ENCODE assay signal across 1 cellular context in genomic region chr11:2759228-2760195, GRCh38.
TF ChIP-seq lines count a peak whose summit lies in the region.

No MANE protein-coding gene starts in this region.

TF ChIP-seq in GM23338, 12 proteins besides CTCF, POLR2A, EP300 and RAD21:
- TF ChIP-seq ZNF462 (CRISPR knock-in tag; IDR thresholded peaks at IDR 0.05) (no peak), JUNB (IDR thresholded peaks at IDR 0.05; ENCODE audit: unreplicated experiment) (no peak), ETS1 (IDR thresholded peaks at IDR 0.05) (no peak), ZNF331 (CRISPR knock-in tag; IDR thresholded peaks at IDR 0.05; ENCODE audit: low read depth) (no peak), NANOG (IDR thresholded peaks at IDR 0.05; ENCODE audit: borderline replicate concordance) (no peak), STAT1 (IDR thresholded peaks at IDR 0.05; ENCODE audit: unreplicated experiment) (no peak), CREB1 (CRISPR knock-in tag; IDR thresholded peaks at IDR 0.05; ENCODE audit: low read depth) (no peak)
